Comparison of ENCODE assay signal across 13 cellular contexts in the genomic region with DNA sequence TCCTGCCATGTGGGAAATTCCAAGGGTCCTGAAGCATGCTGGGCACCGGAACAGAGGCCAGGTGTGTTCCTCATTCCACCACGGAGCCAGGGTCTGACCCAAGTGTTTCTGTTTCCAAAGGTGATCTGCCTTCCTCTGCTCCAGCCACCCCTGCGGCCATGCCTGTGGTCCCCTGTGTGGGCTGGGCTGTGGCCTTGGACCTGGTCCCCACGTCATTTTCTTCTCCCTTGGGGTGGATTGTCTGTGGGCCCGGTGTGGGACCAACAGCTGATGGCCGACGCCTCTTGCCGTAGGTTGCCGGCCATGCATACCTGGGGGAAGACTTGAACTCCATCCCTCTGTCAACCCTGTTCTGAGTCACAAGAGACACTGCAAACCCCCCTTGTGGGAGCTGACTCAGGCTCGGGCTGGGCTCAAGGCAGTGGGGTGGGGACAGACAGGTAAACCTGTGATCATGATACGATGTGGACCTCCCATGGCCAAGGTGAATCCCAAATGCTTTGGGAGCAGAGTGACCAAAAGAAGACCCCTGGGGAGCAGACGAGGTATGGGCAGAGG. TPM values are rescaled to one million over a fixed set of nuclear protein-coding genes. Genes with fewer than 3 reads are reported as not detected.
DNase-seq lines count a peak whose midpoint lies in the region; ATAC-seq, FAIRE-seq and TF ChIP-seq lines count a peak whose summit lies in the region.
"Had no signal": no experiment of that assay in that cellular context is flagged by ENCODE, and none has a peak within 500 bp of the region (broad histone marks: within the 10 kb centered on the region; RNA-seq: fewer than 3 reads in every experiment).

No MANE protein-coding gene starts in this region.

- 93% methylated on average over 7 of the region's 12 CpGs for WGBS in HepG2 (ENCODE audit: low lambda C conversion rate)

- no peak for TF ChIP-seq RAD21 in HepG2 (CRISPR knock-in tag; IDR thresholded peaks at IDR 0.05)

- H3K4me1 ChIP-seq in cardiac muscle cell (ENCODE audit: low read depth) (peaks cover 67% of the 10 kb centered on the region), HepG2 (ENCODE audit: insufficient read depth, low read length) (peaks cover 84% of the 10 kb centered on the region)

- H3K27me3 ChIP-seq in cardiac muscle cell (no peaks in the 10 kb centered on the region), HepG2 (ENCODE audit: control insufficient read depth in 1 of 2, insufficient read depth in 2 of 2, low read length in 2 of 2) (no peaks in the 10 kb centered on the region)

- H3K4me3 Mint-ChIP-seq in activated T-helper 17 cell treated with anti-CD3 and anti-CD28 coated beads, Interleukin-2, amount 50 U/mL, for 72 hours: peak overlapping the region; percentile 40
- no peak overlapping the region for H3K4me3 Mint-ChIP-seq in immature natural killer cell

- H3K36me3 Mint-ChIP-seq in activated T-helper 17 cell treated with anti-CD3 and anti-CD28 coated beads, Interleukin-2, amount 50 U/mL, for 72 hours (ENCODE audit: low read depth): no peaks in the 10 kb centered on the region
- no peaks in the 10 kb centered on the region for H3K36me3 Mint-ChIP-seq in immature natural killer cell
- H3K36me3 Mint-ChIP-seq: activated naive CD8-positive, alpha-beta T cell treated with anti-CD3 and anti-CD28 coated beads, Interleukin-2, amount 10 ng/mL, durations not matched to agents 7 days and 5 days had no signal

- POLR2A ChIA-PET in HepG2 (lab: Yijun Ruan, JAX): interaction anchor here (1.3 kb wide), 1 partner anchor 32 kb away, joined by 4 read pairs; no protein-coding TSS in a partner anchor

- H3K36me3 ChIP-seq in cardiac muscle cell: no peaks in the 10 kb centered on the region
- peaks cover 6 to 18% of the 10 kb centered on the region in 2 experiments; a peak in 3 of 5 replicates for H3K36me3 ChIP-seq in HepG2 (replicated peaks in 1 of 2; ENCODE audit: control insufficient read depth in 1 of 2, insufficient read depth in 2 of 2, low read length in 2 of 2)

- H3K4me2 ChIP-seq in HepG2 (ENCODE audit: low read depth, low read length): no peak overlapping the region

- in situ Hi-C loops in HepG2 (cut with HindIII; ENCODE audit: extremely low pct_ligation_motif_present, low pct_unique_long_range_greater_than_20kb): no loop called here

- CTCF ChIA-PET in HepG2 (lab: Yijun Ruan, JAX; ENCODE audit: low intra/inter-chr PET ratio, low total read pairs): no interaction called here

- H3K4me3 ChIP-seq in cardiac muscle cell (no peak overlapping the region), HepG2 (replicated peaks in 1 of 3; ENCODE audit: insufficient read depth in 1 of 3, low read depth in 2 of 3, low read length in 3 of 3) (no peak overlapping the region)

- no peak for FAIRE-seq in HepG2 (lab: Jason Lieb, UNC)
- peak; percentile 96 for FAIRE-seq in urothelium cell line (lab: Jason Lieb, UNC)

- H4K20me1 ChIP-seq in HepG2 (ENCODE audit: insufficient read depth, low read length): peaks cover 44% of the 10 kb centered on the region

- H2AFZ ChIP-seq in HepG2 (ENCODE audit: low read length): no peak overlapping the region

- BruUV-seq in HepG2 (replicated peaks; lab: Mats Ljungman, UMichigan): no TSS peak

- peaks cover 84% of the 10 kb centered on the region for H3K79me2 ChIP-seq in HepG2 (ENCODE audit: insufficient read depth, low read length)

- ATAC-seq in left ventricle myocardium superior (no peak), HepG2 (no peak)
- peak; percentile 8 for ATAC-seq in activated T-helper 17 cell treated with anti-CD3 and anti-CD28 coated beads, Interleukin-2, amount 50 U/mL, for 72 hours (replicated peaks)
- ATAC-seq: left colon had no signal

- DNase-seq in cardiac muscle cell (ENCODE audit: low read depth in 1 of 2, low spot score in 1 of 2) (no peak), left ventricle myocardium superior (no peak), HepG2 (ENCODE audit: low spot score) (no peak), urothelium cell line (ENCODE audit: low spot score) (peak; percentile 54), immature natural killer cell (no peak), NCI-H510A treated with DMSO at 0.1 percent for 48 hours (lab: John Stamatoyannopoulos, UW) (no peak)
- no peak for DNase-seq in activated naive CD4-positive, alpha-beta T cell treated with anti-CD3 and anti-CD28 coated beads, Interleukin-2, amount 50 U/mL, for 16 hours
- DNase-seq: activated CD8-positive, alpha-beta memory T cell treated with anti-CD3 and anti-CD28 coated beads for 24 hours; foreskin melanocyte; left colon; stimulated activated CD4-positive, alpha-beta T cell treated with anti-CD3 and anti-CD28 coated beads, Interleukin-12 subunit alpha, Interleukin-12 subunit beta, amount 100 ng/mL, for 4 hours had no signal

- peak overlapping the region; percentile 79 for H3K27ac Mint-ChIP-seq in activated T-helper 17 cell treated with anti-CD3 and anti-CD28 coated beads, Interleukin-2, amount 50 U/mL, for 72 hours
- H3K27ac Mint-ChIP-seq in immature natural killer cell: no peak overlapping the region

- TF ChIP-seq EP300 in HepG2 (IDR thresholded peaks at IDR 0.05; ENCODE audit: low read depth in 2 of 2, low read length in 2 of 2) (no peak), HepG2 (CRISPR knock-in tag; IDR thresholded peaks at IDR 0.05; ENCODE audit: borderline replicate concordance) (no peak)

- H3K27ac ChIP-seq in cardiac muscle cell (peak overlapping the region; percentile 99), HepG2 (ENCODE audit: extremely low read length, insufficient read depth, low read length) (peak overlapping the region; percentile 5)

- intact Hi-C loops in left ventricle myocardium superior (cut with micrococcal nuclease) (no loop called here), HepG2 (cut with micrococcal nuclease; ENCODE audit: unreplicated experiment) (no loop called here)

- peaks cover 26% of the 10 kb centered on the region for H3K4me1 Mint-ChIP-seq in activated T-helper 17 cell treated with anti-CD3 and anti-CD28 coated beads, Interleukin-2, amount 50 U/mL, for 72 hours
- H3K4me1 Mint-ChIP-seq in immature natural killer cell: peaks cover 24 to 33% of the 10 kb centered on the region in 2 donors

- H3K27me3 Mint-ChIP-seq in activated T-helper 17 cell treated with anti-CD3 and anti-CD28 coated beads, Interleukin-2, amount 50 U/mL, for 72 hours: no peaks in the 10 kb centered on the region
- H3K27me3 Mint-ChIP-seq in immature natural killer cell (ENCODE audit: low read depth in 3 of 3): peaks cover 0 to 6% (median 2%) of the 10 kb centered on the region in 3 donors
- H3K27me3 Mint-ChIP-seq: activated naive CD8-positive, alpha-beta T cell treated with anti-CD3 and anti-CD28 coated beads, Interleukin-2, amount 10 ng/mL, durations not matched to agents 7 days and 5 days had no signal

- H3K9ac ChIP-seq in HepG2 (ENCODE audit: insufficient read depth, low read depth, low read length): no peak overlapping the region

- no peaks in the 10 kb centered on the region for H3K9me3 Mint-ChIP-seq in activated T-helper 17 cell treated with anti-CD3 and anti-CD28 coated beads, Interleukin-2, amount 50 U/mL, for 72 hours
- H3K9me3 Mint-ChIP-seq in immature natural killer cell: no peaks in the 10 kb centered on the region
- H3K9me3 Mint-ChIP-seq: activated naive CD8-positive, alpha-beta T cell treated with anti-CD3 and anti-CD28 coated beads, Interleukin-2, amount 10 ng/mL, durations not matched to agents 7 days and 5 days had no signal

- TF ChIP-seq CTCF in cardiac muscle cell (IDR thresholded peaks at IDR 0.05; ENCODE audit: low read depth, low read length) (no peak), HepG2 (CRISPR knock-in tag; IDR thresholded peaks at IDR 0.05) (no peak)

- no peak for TF ChIP-seq POLR2A in HepG2 (IDR thresholded peaks at IDR 0.05; ENCODE audit: insufficient read depth in 1 of 2, low read depth in 2 of 2, low read length in 2 of 2)

- H3K9me3 ChIP-seq in cardiac muscle cell (ENCODE audit: low read depth): no peaks in the 10 kb centered on the region
- no peaks in the 10 kb centered on the region for H3K9me3 ChIP-seq in HepG2 (ENCODE audit: low read length)

TF ChIP-seq in HepG2, 621 proteins besides CTCF, POLR2A, EP300 and RAD21:
- TF ChIP-seq REXO4 (CRISPR knock-in tag; IDR thresholded peaks at IDR 0.05; ENCODE audit: borderline replicate concordance) (no peak), HOXA3 (CRISPR knock-in tag; IDR thresholded peaks at IDR 0.05) (0 out of 2 replicates have a peak, but pooled peaks have one; percentile 4)
TF ChIP-seq in HepG2: peak in this region for 1.

RNA-seq across cellular contexts. Expression of a gene that starts 35.0 kb away (rescaled TPM):
- total RNA-seq in cardiac muscle cell (25.2 and 42.9 TPM in 2 replicates), left ventricle myocardium superior (102 TPM), HepG2 (2016; rRNA removed; fragmentation: Illumina TruSeq; extraction: Trizol) (18.4 and 18.9 TPM in 2 replicates)
- polyA plus RNA-seq in cardiac muscle cell (38.0 and 55.7 TPM in 2 replicates), HepG2 (2011; rRNA removed) (20.1 and 24.0 TPM in 2 replicates), immature natural killer cell (1 to 10 TPM in 1 of 3 donors, under 1 TPM in 1, not detected in 1; 0.96 to 2.9 TPM)
- 10 to 100 TPM; 39.7 to 48.6 TPM for total RNA-seq in activated T-helper 17 cell treated with anti-CD3 and anti-CD28 coated beads, Interleukin-2, amount 50 U/mL, for 72 hours
- total RNA-seq in HepG2 (2016; cell fraction: cytosol; rRNA removed; fragmentation: Illumina TruSeq; extraction: Trizol; ENCODE audit: low read depth): 5.5 and 6.6 TPM in 2 replicates
- 13.9 and 19.4 TPM in 2 replicates for total RNA-seq in HepG2 (2016; cell fraction: insoluble cytoplasmic fraction; rRNA removed; fragmentation: Illumina TruSeq; extraction: Trizol)
- total RNA-seq in HepG2 (2016; cell fraction: membrane; rRNA removed; fragmentation: Illumina TruSeq; extraction: Trizol): 12.7 and 14.7 TPM in 2 replicates
- 44.6 and 51.9 TPM in 2 replicates for total RNA-seq in HepG2 (2016; cell fraction: nucleus; rRNA removed; fragmentation: Illumina TruSeq; extraction: Trizol)
- polyA plus RNA-seq in HepG2 (2011; cell fraction: cytosol; rRNA removed): 13.1 and 13.2 TPM in 2 replicates
- 168 and 195 TPM in 2 replicates for polyA plus RNA-seq in HepG2 (2011; cell fraction: nucleus; rRNA removed)
- 36.8 and 55.4 TPM in 2 replicates for polyA plus RNA-seq in HepG2 (2012)
- 1.3 and 1.5 TPM in 2 replicates for polyA plus RNA-seq in HepG2 (2016; cell fraction: cytosol; fragmentation: Illumina TruSeq; extraction: Trizol; ENCODE audit: low read depth)
- 12.9 TPM in 2 replicates for polyA plus RNA-seq in HepG2 (2016; cell fraction: insoluble cytoplasmic fraction; fragmentation: Illumina TruSeq; extraction: Trizol; ENCODE audit: low read depth)
- 3.0 and 3.7 TPM in 2 replicates for polyA plus RNA-seq in HepG2 (2016; cell fraction: membrane; fragmentation: Illumina TruSeq; extraction: Trizol; ENCODE audit: low read depth)
- polyA plus RNA-seq in HepG2 (2016; cell fraction: nucleus; fragmentation: Illumina TruSeq; extraction: Trizol; ENCODE audit: insufficient read depth, low read depth): 72.0 and 87.4 TPM in 2 replicates
- polyA minus RNA-seq in HepG2 (2011; rRNA and poly(A)+ RNA removed; ENCODE audit: low replicate concordance): 14.4 and 71.9 TPM in 2 replicates
- polyA minus RNA-seq in HepG2 (2011; cell fraction: cytosol; rRNA and poly(A)+ RNA removed): 42.1 and 46.7 TPM in 2 replicates
- 107 and 137 TPM in 2 replicates for polyA minus RNA-seq in HepG2 (2011; cell fraction: nucleus; rRNA and poly(A)+ RNA removed)
